Comparison of ENCODE assay signal across 8 cellular contexts in genomic region chr22:30636226-30637077, GRCh38. TPM values are rescaled to one million over a fixed set of nuclear protein-coding genes. Genes with fewer than 3 reads are reported as not detected.
DNase-seq lines count a peak whose midpoint lies in the region; ATAC-seq and TF ChIP-seq lines count a peak whose summit lies in the region.

No MANE protein-coding gene starts in this region.

- no peaks in the 10 kb centered on the region for H3K9me3 ChIP-seq in DOHH2 (ENCODE audit: control insufficient read depth, insufficient read depth, low read length)
- no peaks in the 10 kb centered on the region for H3K9me3 ChIP-seq in MM.1S (replicated peaks; ENCODE audit: insufficient read depth, low read length)
- H3K9me3 ChIP-seq in hepatocyte (ENCODE audit: low read depth): no peaks in the 10 kb centered on the region
- H3K9me3 ChIP-seq in sigmoid colon: no peaks in the 10 kb centered on the region

- no peaks in the 10 kb centered on the region for H3K9me3 Mint-ChIP-seq in activated naive CD8-positive, alpha-beta T cell treated with anti-CD3 and anti-CD28 coated beads, Interleukin-2, amount 50 U/mL, for 24 hours

- H4K20me1 ChIP-seq in DOHH2 (ENCODE audit: control insufficient read depth, insufficient read depth, low read depth, low read length) (no peaks in the 10 kb centered on the region), MM.1S (ENCODE audit: insufficient read depth, low read length) (no peaks in the 10 kb centered on the region), hepatocyte (ENCODE audit: insufficient read depth, poor library complexity, severe bottlenecking) (no peaks in the 10 kb centered on the region)

- WGBS in hepatocyte (ENCODE audit: low lambda C conversion rate, missing lambda C conversion rate): 84% methylated on average over 43 of the region's 45 CpGs
- 11 to 56% methylated on average over 45 of the region's 45 CpGs for WGBS in sigmoid colon, 2 donors

- no peak for ATAC-seq in activated naive CD8-positive, alpha-beta T cell treated with anti-CD3 and anti-CD28 coated beads, Interleukin-2, amount 50 U/mL, for 24 hours
- ATAC-seq in HG02885 (IDR thresholded peaks at IDR 0.05; ENCODE audit: poor library complexity, unreplicated experiment) (no peak), HG03025 (IDR thresholded peaks at IDR 0.05; ENCODE audit: low FRiP score, unreplicated experiment) (no peak)

- H3K9me2 ChIP-seq in DOHH2 (replicated peaks; ENCODE audit: control insufficient read depth, low read length) (no peaks in the 10 kb centered on the region), MM.1S (replicated peaks; ENCODE audit: insufficient read depth, low read length) (no peaks in the 10 kb centered on the region), hepatocyte (replicated peaks; ENCODE audit: insufficient read depth) (no peaks in the 10 kb centered on the region)

- intact Hi-C loops in sigmoid colon (cut with DNase I): loop anchor here (1.0 kb wide), 1 partner anchor 31 kb away; the partner anchor contains the start of gene DUSP18

- H3K27me3 ChIP-seq in DOHH2 (ENCODE audit: control insufficient read depth, low read length) (no peaks in the 10 kb centered on the region), MM.1S (replicated peaks; ENCODE audit: insufficient read depth, low read length) (no peaks in the 10 kb centered on the region), hepatocyte (no peaks in the 10 kb centered on the region), sigmoid colon (no peaks in the 10 kb centered on the region)

- H3K4me3 ChIP-seq in DOHH2 (ENCODE audit: low read length) (peak overlapping the region; percentile 81), MM.1S (ENCODE audit: low read length) (peak overlapping the region; percentile 71), hepatocyte (peak overlapping the region; percentile 67), sigmoid colon (peak overlapping the region; percentile 53 to 76 (median 61))

- no peaks in the 10 kb centered on the region for H3K27me3 Mint-ChIP-seq in activated naive CD8-positive, alpha-beta T cell treated with anti-CD3 and anti-CD28 coated beads, Interleukin-2, amount 50 U/mL, for 24 hours

- DNase-seq in MM.1S: no peak
- peak; percentile 27 for DNase-seq in activated naive CD8-positive, alpha-beta T cell treated with anti-CD3 and anti-CD28 coated beads, Interleukin-2, amount 50 U/mL, for 24 hours
- no peak for DNase-seq in hepatocyte (ENCODE audit: low spot score)
- DNase-seq in sigmoid colon: no peak
- DNase-seq in foreskin melanocyte: no peak

- H3K27ac ChIP-seq in DOHH2 (ENCODE audit: low read depth, low read length) (no peak overlapping the region), MM.1S (ENCODE audit: low read length) (no peak overlapping the region), hepatocyte (peak overlapping the region; percentile 67), sigmoid colon (peak overlapping the region; percentile 93 to 98 (median 97))

- no peak for TF ChIP-seq EP300 in sigmoid colon (IDR thresholded peaks at IDR 0.05)

- H3F3A ChIP-seq in DOHH2 (ENCODE audit: control insufficient read depth, insufficient read depth): no peaks in the 10 kb centered on the region
- 0 out of 2 replicates have a peak, but pooled peaks cover 6% of the 10 kb centered on the region for H3F3A ChIP-seq in MM.1S (ENCODE audit: insufficient read depth, low read length)

- TF ChIP-seq POLR2A in sigmoid colon (IDR thresholded peaks at IDR 0.05): no peak

- H3K4me3 Mint-ChIP-seq in activated naive CD8-positive, alpha-beta T cell treated with anti-CD3 and anti-CD28 coated beads, Interleukin-2, amount 50 U/mL, for 24 hours: peak overlapping the region; percentile 86

- H3K4me1 Mint-ChIP-seq in activated naive CD8-positive, alpha-beta T cell treated with anti-CD3 and anti-CD28 coated beads, Interleukin-2, amount 50 U/mL, for 24 hours: peaks cover 30% of the 10 kb centered on the region

- no peak for TF ChIP-seq CTCF in DOHH2 (IDR thresholded peaks at IDR 0.05; ENCODE audit: low read depth, low read length, poor library complexity, severe bottlenecking)
- no peak for TF ChIP-seq CTCF in MM.1S (IDR thresholded peaks at IDR 0.05; ENCODE audit: low read length)
- TF ChIP-seq CTCF in hepatocyte (IDR thresholded peaks at IDR 0.05; ENCODE audit: poor library complexity): no peak
- TF ChIP-seq CTCF in sigmoid colon (IDR thresholded peaks at IDR 0.05): no peak

- H3K36me3 Mint-ChIP-seq in activated naive CD8-positive, alpha-beta T cell treated with anti-CD3 and anti-CD28 coated beads, Interleukin-2, amount 50 U/mL, for 24 hours (ENCODE audit: low read depth): peaks cover 18% of the 10 kb centered on the region

- no peaks in the 10 kb centered on the region for H3K36me3 ChIP-seq in DOHH2 (ENCODE audit: control insufficient read depth, low read length)
- no peaks in the 10 kb centered on the region for H3K36me3 ChIP-seq in MM.1S (replicated peaks; ENCODE audit: insufficient read depth, low read length)
- H3K36me3 ChIP-seq in hepatocyte (replicated peaks; ENCODE audit: insufficient read depth, low read depth): no peaks in the 10 kb centered on the region
- no peaks in the 10 kb centered on the region for H3K36me3 ChIP-seq in sigmoid colon

- peak overlapping the region; percentile 92 for H2AFZ ChIP-seq in MM.1S (ENCODE audit: low read length)
- peak overlapping the region; percentile 99 for H2AFZ ChIP-seq in hepatocyte

- no peaks in the 10 kb centered on the region for H3K79me2 ChIP-seq in DOHH2 (ENCODE audit: control insufficient read depth, low read length)
- no peaks in the 10 kb centered on the region for H3K79me2 ChIP-seq in MM.1S (ENCODE audit: low read length)
- H3K79me2 ChIP-seq in hepatocyte: no peaks in the 10 kb centered on the region

- peak overlapping the region; percentile 96 for H3K4me2 ChIP-seq in DOHH2 (ENCODE audit: low read length)
- peak overlapping the region; percentile 100 for H3K4me2 ChIP-seq in MM.1S (ENCODE audit: low read depth, low read length)
- H3K4me2 ChIP-seq in hepatocyte: peak overlapping the region; percentile 100

- peak overlapping the region; percentile 79 for H3K27ac Mint-ChIP-seq in activated naive CD8-positive, alpha-beta T cell treated with anti-CD3 and anti-CD28 coated beads, Interleukin-2, amount 50 U/mL, for 24 hours

- H3K4me1 ChIP-seq in DOHH2 (ENCODE audit: control insufficient read depth, low read length) (peaks cover 16% of the 10 kb centered on the region), MM.1S (ENCODE audit: low read length) (peaks cover 15% of the 10 kb centered on the region), hepatocyte (ENCODE audit: insufficient read depth) (peaks cover 11% of the 10 kb centered on the region), sigmoid colon (peaks cover 0 to 48% (median 34%) of the 10 kb centered on the region in 4 donors)

- peak overlapping the region; percentile 77; the same call in 1 of the 2 replicates for H3K9ac ChIP-seq in MM.1S (ENCODE audit: low read length)

RNA-seq across cellular contexts. Expression of gene SLC35E4, which starts 0.9 kb away (rescaled TPM):
- total RNA-seq in hepatocyte (1.4 and 3.1 TPM in 2 replicates), sigmoid colon (1 to 10 TPM; 5.0 to 7.7 (median 6.4) TPM)
- polyA plus RNA-seq in hepatocyte (5.5 and 5.8 TPM in 2 replicates), sigmoid colon (1 to 10 TPM; 1.2 to 4.0 (median 2.1) TPM)

RNA-seq across cellular contexts. Expression of gene TCN2, which starts 29.5 kb away (rescaled TPM):
- total RNA-seq in hepatocyte (26.2 and 28.8 TPM in 2 replicates), sigmoid colon (10 to 100 TPM; 23.5 to 45.7 (median 25.5) TPM)
- polyA plus RNA-seq in hepatocyte (35.5 and 39.3 TPM in 2 replicates), sigmoid colon (10 to 100 TPM in 2 of 3 donors, 1 to 10 TPM in 1; 8.4 to 28.7 (median 17.1) TPM)

RNA-seq across cellular contexts. Expression of gene DUSP18, which starts 31.2 kb away (rescaled TPM):
- total RNA-seq in hepatocyte: 7.7 and 10.4 TPM in 2 replicates
- polyA plus RNA-seq in hepatocyte: 7.9 and 11.2 TPM in 2 replicates
- 1 to 10 TPM; 4.1 to 8.3 (median 4.2) TPM for total RNA-seq in sigmoid colon
- polyA plus RNA-seq in sigmoid colon: 1 to 10 TPM; 2.4 to 7.0 (median 3.2) TPM

RNA-seq across cellular contexts. Expression of gene PES1, which starts 44.7 kb away (rescaled TPM):
- 42.4 and 45.8 TPM in 2 replicates for total RNA-seq in hepatocyte
- 54.7 and 59.5 TPM in 2 replicates for polyA plus RNA-seq in hepatocyte
- total RNA-seq in sigmoid colon: 10 to 100 TPM; 33.2 to 48.1 (median 43.1) TPM
- 10 to 100 TPM; 25.0 to 64.8 (median 33.0) TPM for polyA plus RNA-seq in sigmoid colon

RNA-seq across cellular contexts. Expression of gene OSBP2, which starts 58.2 kb away (rescaled TPM):
- total RNA-seq in hepatocyte: 18.8 and 23.0 TPM in 2 replicates
- 22.4 and 25.5 TPM in 2 replicates for polyA plus RNA-seq in hepatocyte
- 1 to 10 TPM; 1.4 to 3.0 (median 2.1) TPM for total RNA-seq in sigmoid colon
- polyA plus RNA-seq in sigmoid colon: 1 to 10 TPM; 1.2 to 1.6 (median 1.5) TPM

Comparison
In these comparisons a context has a peak if more than half of its experiments do, and no peak if none do; other contexts are left out.
1. H3K27ac ChIP-seq: peak in hepatocyte (single experiment) and sigmoid colon (4 of 4); none in DOHH2 (single experiment) and MM.1S (single experiment).
2. Peak in every context shown above with its lines, with median percentiles within 50 percentile points of each other: H3K4me2 ChIP-seq and H3K4me3 ChIP-seq.